Comparison of ENCODE assay signal across 14 cellular contexts in the genomic region with DNA sequence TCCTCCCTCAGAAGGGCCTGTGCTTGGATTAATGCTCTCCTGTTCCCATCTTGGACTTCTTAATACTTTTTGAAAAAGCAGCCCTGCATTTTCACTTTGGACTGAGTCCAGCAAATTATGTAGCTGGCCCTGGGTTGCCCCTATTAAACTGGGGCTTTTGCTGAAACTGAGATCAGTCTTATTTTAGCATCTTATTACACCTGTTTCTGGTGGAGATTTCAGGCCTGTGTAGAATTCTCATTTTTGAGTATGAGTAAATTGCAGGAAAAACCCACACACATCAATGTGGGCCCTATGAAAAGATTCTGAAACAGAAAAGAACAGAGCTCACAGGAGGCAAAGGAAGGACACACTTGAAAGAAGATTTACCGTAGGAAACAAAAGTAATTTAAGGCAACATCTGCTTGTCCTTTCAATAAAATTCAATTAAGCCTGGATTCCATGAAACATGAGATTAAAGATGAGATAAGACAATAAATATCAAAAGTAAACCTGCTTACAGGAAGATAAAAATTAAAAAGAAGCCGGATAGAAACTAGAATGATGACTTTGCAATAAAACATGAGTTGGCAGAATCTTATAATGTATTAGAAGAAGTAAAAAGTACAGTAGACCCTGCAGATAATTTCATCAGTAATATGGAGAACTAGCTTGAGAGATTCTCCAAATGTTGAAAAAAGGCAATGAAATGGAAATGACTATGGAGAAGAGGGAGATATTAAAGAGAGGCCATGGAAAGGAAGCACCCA.
A peak's percentile ranks its signal among the peaks of the same experiment; 100 is the strongest.
DNase-seq lines count a peak whose midpoint lies in the region; ATAC-seq, FAIRE-seq and TF ChIP-seq lines count a peak whose summit lies in the region.
"Had no signal": no experiment of that assay in that cellular context is flagged by ENCODE, and none has a peak within 500 bp of the region (broad histone marks: within the 10 kb centered on the region; RNA-seq: fewer than 3 reads in every experiment).

No MANE protein-coding gene starts in this region.

- CTCF ChIA-PET in K562 (lab: Yijun Ruan, JAX; ENCODE audit: low intra/inter-chr PET ratio) = no interaction called here

- no peak overlapping the region for H3K9ac ChIP-seq in K562 (ENCODE audit: insufficient read depth in 1 of 2, low read depth in 2 of 2, low read length in 2 of 2)

- WGBS in K562 (ENCODE audit: insufficient coverage, low coverage, missing lambda C conversion rate) = 3% methylated on average over 2 of the region's 2 CpGs

- no peak overlapping the region for H2AFZ ChIP-seq in K562 (ENCODE audit: low read depth, low read length)

- DNase-seq in K562 (ENCODE audit: extremely low read depth in 1 of 4, low spot score in 3 of 4) (no peak), RKO (ENCODE audit: low spot score) (no peak), NK-92 (lab: John Stamatoyannopoulos, UW; ENCODE audit: unreplicated experiment) (no peak)
- DNase-seq: CD4-positive, alpha-beta T cell; EL; glutamatergic neuron; NCI-H1930 had no signal

- no peak overlapping the region for H3K4me2 ChIP-seq in K562 (ENCODE audit: insufficient read depth, low read length)

- TF ChIP-seq CTCF in K562 (IDR thresholded peaks at IDR 0.05 in 2 of 3, conservative IDR thresholded peaks at IDR 0.05 in 1 of 3; ENCODE audit: insufficient read depth in 2 of 3, low read depth in 1 of 3, low read length in 3 of 3) = no peak

- no peak for TF ChIP-seq POLR2A in K562 (conservative IDR thresholded peaks at IDR 0.05)

- peak; percentile 43 for ATAC-seq in GM18909 (IDR thresholded peaks at IDR 0.05; ENCODE audit: poor library complexity, unreplicated experiment)
- peak; percentile 55 for ATAC-seq in GM21786 (IDR thresholded peaks at IDR 0.05; ENCODE audit: unreplicated experiment)
- ATAC-seq in HG03378 (IDR thresholded peaks at IDR 0.05; ENCODE audit: unreplicated experiment) = peak; percentile 51
- no peak for ATAC-seq in K562
- ATAC-seq in HG03045 (IDR thresholded peaks at IDR 0.05; ENCODE audit: unreplicated experiment) = no peak

- no peaks in the 10 kb centered on the region for H3K36me3 ChIP-seq in K562 (ENCODE audit: control insufficient read depth, insufficient read depth, low read length)
- H3K36me3 ChIP-seq: cardiac muscle cell had no signal

- no peaks in the 10 kb centered on the region for H3K9me1 ChIP-seq in K562 (ENCODE audit: control insufficient read depth, insufficient read depth, low read length)

- POLR2A ChIA-PET in K562 (lab: Yijun Ruan, JAX) = no interaction called here

- BruUV-seq in K562 (replicated peaks; lab: Mats Ljungman, UMichigan) = no TSS peak

- no peaks in the 10 kb centered on the region for H3K79me2 ChIP-seq in K562 (ENCODE audit: control insufficient read depth, insufficient read depth, low read length)

- no peak for FAIRE-seq in K562 (lab: Jason Lieb, UNC)
- FAIRE-seq: H1, keratinocyte had no signal

- intact Hi-C loops in K562 (cut with micrococcal nuclease) = no loop called here

- H3K4me1 ChIP-seq in K562 (replicated peaks in 1 of 2; ENCODE audit: control insufficient read depth in 2 of 2, insufficient read depth in 2 of 2, low read length in 2 of 2) = no peaks in the 10 kb centered on the region

- TF ChIP-seq RAD21 in K562 (CRISPR knock-in tag; conservative IDR thresholded peaks at IDR 0.05 in 1 of 2, IDR thresholded peaks at IDR 0.05 in 1 of 2) = no peak

- no peak overlapping the region for H3K27ac ChIP-seq in K562 (ENCODE audit: extremely low read depth, low read depth, low read length)
- H3K27ac ChIP-seq: cardiac muscle cell had no signal

- H3K4me3 ChIP-seq in K562 = no peak overlapping the region
- H3K4me3 ChIP-seq: cardiac muscle cell had no signal

- peaks cover 2 to 4% of the 10 kb centered on the region in 2 experiments; a peak in 2 of 5 replicates for H3K27me3 ChIP-seq in K562 (ENCODE audit: control insufficient read depth in 2 of 2, insufficient read depth in 2 of 2, low read length in 2 of 2)
- H3K27me3 ChIP-seq: cardiac muscle cell had no signal

- no peaks in the 10 kb centered on the region for H3K9me3 ChIP-seq in K562 (replicated peaks; ENCODE audit: control insufficient read depth, insufficient read depth, low read depth, low read length)

- no peak for TF ChIP-seq EP300 in K562 (IDR thresholded peaks at IDR 0.05; ENCODE audit: low read length)

- in situ Hi-C loops in K562 (cut with MboI) = no loop called here

- H4K20me1 ChIP-seq in K562 (replicated peaks; ENCODE audit: control insufficient read depth, insufficient read depth, low read length) = no peaks in the 10 kb centered on the region

TF ChIP-seq in K562, 482 proteins besides CTCF, POLR2A, EP300 and RAD21:
- TF ChIP-seq, protein P1, sequence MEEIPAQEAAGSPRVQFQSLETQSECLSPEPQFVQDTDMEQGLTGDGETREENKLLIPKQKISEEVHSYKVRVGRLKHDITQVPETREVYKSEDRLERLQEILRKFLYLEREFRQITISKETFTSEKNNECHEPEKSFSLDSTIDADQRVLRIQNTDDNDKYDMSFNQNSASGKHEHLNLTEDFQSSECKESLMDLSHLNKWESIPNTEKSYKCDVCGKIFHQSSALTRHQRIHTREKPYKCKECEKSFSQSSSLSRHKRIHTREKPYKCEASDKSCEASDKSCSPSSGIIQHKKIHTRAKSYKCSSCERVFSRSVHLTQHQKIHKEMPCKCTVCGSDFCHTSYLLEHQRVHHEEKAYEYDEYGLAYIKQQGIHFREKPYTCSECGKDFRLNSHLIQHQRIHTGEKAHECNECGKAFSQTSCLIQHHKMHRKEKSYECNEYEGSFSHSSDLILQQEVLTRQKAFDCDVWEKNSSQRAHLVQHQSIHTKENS (CRISPR knock-in tag; IDR thresholded peaks at IDR 0.05) = no peak
- TF ChIP-seq XRCC4 (IDR thresholded peaks at IDR 0.05; ENCODE audit: extremely low read depth, insufficient read depth, insufficient read length) (no peak), MAFK (IDR thresholded peaks at IDR 0.05; ENCODE audit: low read length) (peak; percentile 38; the same call in 1 of the 2 replicates), NFE2L1 (tag; IDR thresholded peaks at IDR 0.05; ENCODE audit: borderline replicate concordance, low read depth) (no peak), C11orf30 (IDR thresholded peaks at IDR 0.05; ENCODE audit: low read depth) (peak; percentile 52; the same call in 1 of the 2 replicates), HEY1 (CRISPR knock-in tag; IDR thresholded peaks at IDR 0.05; ENCODE audit: borderline replicate concordance) (no peak), ZNF316 (IDR thresholded peaks at IDR 0.05) (peak; percentile 86), ZNF699 (CRISPR knock-in tag; IDR thresholded peaks at IDR 0.05; ENCODE audit: insufficient replicate concordance) (no peak), L3MBTL2 (IDR thresholded peaks at IDR 0.05) (no peak), KLF16 (IDR thresholded peaks at IDR 0.05) (no peak), RBFOX2 (IDR thresholded peaks at IDR 0.05; ENCODE audit: low read depth, low read length) (no peak), KAT7 (CRISPR knock-in tag; IDR thresholded peaks at IDR 0.05; ENCODE audit: borderline replicate concordance) (no peak), ZNF584 (CRISPR knock-in tag; IDR thresholded peaks at IDR 0.05; ENCODE audit: low read depth) (no peak), ZKSCAN8 (CRISPR knock-in tag; IDR thresholded peaks at IDR 0.05) (no peak), HDAC2 (IDR thresholded peaks at IDR 0.05) (no peak), SNIP1 (IDR thresholded peaks at IDR 0.05; ENCODE audit: low read depth) (no peak), MAFG (tag; conservative IDR thresholded peaks at IDR 0.05) (peak; percentile 68), MAFF (IDR thresholded peaks at IDR 0.05; ENCODE audit: low read length) (peak; percentile 41; the same call in 1 of the 2 replicates)
- TF ChIP-seq, protein P2, sequence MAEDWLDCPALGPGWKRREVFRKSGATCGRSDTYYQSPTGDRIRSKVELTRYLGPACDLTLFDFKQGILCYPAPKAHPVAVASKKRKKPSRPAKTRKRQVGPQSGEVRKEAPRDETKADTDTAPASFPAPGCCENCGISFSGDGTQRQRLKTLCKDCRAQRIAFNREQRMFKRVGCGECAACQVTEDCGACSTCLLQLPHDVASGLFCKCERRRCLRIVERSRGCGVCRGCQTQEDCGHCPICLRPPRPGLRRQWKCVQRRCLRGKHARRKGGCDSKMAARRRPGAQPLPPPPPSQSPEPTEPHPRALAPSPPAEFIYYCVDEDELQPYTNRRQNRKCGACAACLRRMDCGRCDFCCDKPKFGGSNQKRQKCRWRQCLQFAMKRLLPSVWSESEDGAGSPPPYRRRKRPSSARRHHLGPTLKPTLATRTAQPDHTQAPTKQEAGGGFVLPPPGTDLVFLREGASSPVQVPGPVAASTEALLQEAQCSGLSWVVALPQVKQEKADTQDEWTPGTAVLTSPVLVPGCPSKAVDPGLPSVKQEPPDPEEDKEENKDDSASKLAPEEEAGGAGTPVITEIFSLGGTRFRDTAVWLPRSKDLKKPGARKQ (CRISPR knock-in tag; IDR thresholded peaks at IDR 0.05) = no peak
- TF ChIP-seq, protein P3, sequence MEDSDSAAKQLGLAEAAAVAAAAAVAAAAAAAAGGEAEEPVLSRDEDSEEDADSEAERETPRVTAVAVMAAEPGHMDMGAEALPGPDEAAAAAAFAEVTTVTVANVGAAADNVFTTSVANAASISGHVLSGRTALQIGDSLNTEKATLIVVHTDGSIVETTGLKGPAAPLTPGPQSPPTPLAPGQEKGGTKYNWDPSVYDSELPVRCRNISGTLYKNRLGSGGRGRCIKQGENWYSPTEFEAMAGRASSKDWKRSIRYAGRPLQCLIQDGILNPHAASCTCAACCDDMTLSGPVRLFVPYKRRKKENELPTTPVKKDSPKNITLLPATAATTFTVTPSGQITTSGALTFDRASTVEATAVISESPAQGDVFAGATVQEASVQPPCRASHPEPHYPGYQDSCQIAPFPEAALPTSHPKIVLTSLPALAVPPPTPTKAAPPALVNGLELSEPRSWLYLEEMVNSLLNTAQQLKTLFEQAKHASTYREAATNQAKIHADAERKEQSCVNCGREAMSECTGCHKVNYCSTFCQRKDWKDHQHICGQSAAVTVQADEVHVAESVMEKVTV (CRISPR knock-in tag; IDR thresholded peaks at IDR 0.05) = no peak

Comparison
In these comparisons a context has a peak if more than half of its experiments do, and no peak if none do; other contexts are left out.
1. ATAC-seq: peak in GM18909 (single experiment), GM21786 (single experiment) and HG03378 (single experiment); none in K562 (single experiment) and HG03045 (single experiment).